In genomic region chr19:7098701-7099596, GRCh38 we compare ENCODE assay signal across 8 cellular contexts.
DNase-seq lines count a peak whose midpoint lies in the region; FAIRE-seq and TF ChIP-seq lines count a peak whose summit lies in the region.

No MANE protein-coding gene starts in this region.

- peaks cover 7% of the 10 kb centered on the region; the same call in 1 of the 2 replicates for H3K9me3 ChIP-seq in Loucy (ENCODE audit: insufficient read depth, low read depth, low read length)

- no peaks in the 10 kb centered on the region for H3K36me3 ChIP-seq in Loucy (ENCODE audit: insufficient read depth, low read length)

- DNase-seq in ELR (ENCODE audit: low read depth): peak; percentile 91
- peak; percentile 86 for DNase-seq in H54 (ENCODE audit: insufficient read length, low spot score)
- peak; percentile 85 for DNase-seq in activated effector memory CD4-positive, alpha-beta T cell treated with Interleukin-2 at 50 U/mL for 16 hours
- peak; percentile 93 for DNase-seq in fibroblast of pulmonary artery (ENCODE audit: low read depth)
- DNase-seq in stimulated activated naive CD4-positive, alpha-beta T cell treated with Interleukin-2 at 50 U/mL for 16 hours (lab: John Stamatoyannopoulos, UW): peak; percentile 86

- no peaks in the 10 kb centered on the region for H3K27me3 Mint-ChIP-seq in nephron (ENCODE audit: low read depth)

- peaks cover 32% of the 10 kb centered on the region for H3K9me3 Mint-ChIP-seq in nephron

- H4K20me1 ChIP-seq in Loucy (ENCODE audit: insufficient read depth, low read length, poor library complexity, severe bottlenecking): no peaks in the 10 kb centered on the region

- TF ChIP-seq CTCF in Loucy (conservative IDR thresholded peaks at IDR 0.05; ENCODE audit: low read length) (no peak), fibroblast of pulmonary artery (IDR thresholded peaks at IDR 0.05; ENCODE audit: low read length, missing control alignments) (no peak), nephron (IDR thresholded peaks at IDR 0.05; ENCODE audit: unreplicated experiment in 3 of 3) (no peak)

- H3K79me2 ChIP-seq in Loucy (ENCODE audit: insufficient read depth, low read length): no peaks in the 10 kb centered on the region; the same call in 1 of the 2 replicates

- peaks cover 15% of the 10 kb centered on the region for H3K4me1 ChIP-seq in Loucy (ENCODE audit: insufficient read depth, low read length, poor library complexity, severe bottlenecking)

- peak; percentile 30 for FAIRE-seq in H54 (lab: Jason Lieb, UNC)

- H3K27ac Mint-ChIP-seq in nephron: peak overlapping the region; percentile 95 to 99 (median 95)

- peak overlapping the region; percentile 93 for H3K9ac ChIP-seq in Loucy (ENCODE audit: low read depth, low read length, poor library complexity, severe bottlenecking)

- peak overlapping the region; percentile 87 for H3K4me3 ChIP-seq in Loucy (ENCODE audit: low read length, poor library complexity, severe bottlenecking)
- H3K4me3 ChIP-seq in fibroblast of pulmonary artery (replicated peaks; ENCODE audit: low read depth, low read length): peak overlapping the region; percentile 76

- TF ChIP-seq POLR2A in H54 (IDR thresholded peaks at IDR 0.05; ENCODE audit: low read depth, low read length) (peak; percentile 57), Raji (IDR thresholded peaks at IDR 0.05; ENCODE audit: insufficient read depth, low read depth, low read length) (peak; percentile 89)

- no peaks in the 10 kb centered on the region for H3K9me2 ChIP-seq in Loucy (replicated peaks; ENCODE audit: low read depth, low read length)

- peak overlapping the region; percentile 99 for H2AFZ ChIP-seq in Loucy (ENCODE audit: low read length)

- H3K4me1 Mint-ChIP-seq in nephron: peaks cover 4% of the 10 kb centered on the region

- peak overlapping the region; percentile 85 to 92 (median 91) for H3K4me3 Mint-ChIP-seq in nephron

- H3K4me2 ChIP-seq in Loucy (ENCODE audit: low read depth, low read length, poor library complexity, severe bottlenecking): peak overlapping the region; percentile 86

- no peaks in the 10 kb centered on the region for H3K27me3 ChIP-seq in Loucy (ENCODE audit: insufficient read depth, low read length, poor library complexity, severe bottlenecking)

- H3F3A ChIP-seq in Loucy (ENCODE audit: low read depth): no peaks in the 10 kb centered on the region

- H3K36me3 Mint-ChIP-seq in nephron (ENCODE audit: low read depth): peaks cover 32% of the 10 kb centered on the region

Comparison
In these comparisons a context has a peak if more than half of its experiments do, and no peak if none do; other contexts are left out.
1. Peak in every context shown above with its lines: DNase-seq and H3K4me3 ChIP-seq.